In the genomic region with DNA sequence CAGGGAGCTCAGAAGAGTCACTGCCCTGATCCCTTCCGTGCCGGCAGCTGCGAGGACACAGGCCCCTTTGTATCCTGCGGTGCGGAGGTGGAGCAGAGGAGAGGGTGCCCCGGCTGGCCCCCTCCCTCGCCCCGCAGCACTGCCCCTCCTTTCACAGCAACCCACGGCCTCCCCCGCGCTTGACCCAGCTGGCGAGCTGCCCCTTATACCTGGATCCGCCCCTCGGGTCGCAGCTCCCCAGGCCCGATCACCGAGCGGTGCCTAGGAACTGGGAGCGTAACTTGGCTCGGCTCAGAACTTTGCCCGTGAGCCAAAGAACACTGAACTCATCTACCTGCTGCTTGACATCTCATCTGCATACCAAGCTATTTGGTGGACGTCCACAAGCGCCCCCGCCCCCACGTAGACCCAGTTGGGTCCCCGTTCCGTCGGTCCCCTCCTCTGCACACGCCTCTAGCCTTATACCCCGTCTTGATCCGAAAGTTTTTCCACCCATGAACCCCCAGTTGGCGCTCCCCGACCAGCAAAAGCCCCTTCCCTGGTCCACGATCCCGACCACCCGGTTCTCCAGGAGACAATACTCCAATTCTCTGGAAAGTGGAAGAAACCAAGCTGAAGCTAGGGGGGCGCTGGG, we compare ENCODE assay signal across 8 cellular contexts. TPM values are rescaled to one million over a fixed set of nuclear protein-coding genes. Genes with fewer than 3 reads are reported as not detected.
DNase-seq lines count a peak whose midpoint lies in the region; ATAC-seq and TF ChIP-seq lines count a peak whose summit lies in the region.

No MANE protein-coding gene starts in this region.

- H3K27me3 Mint-ChIP-seq in brain = peaks cover 13% of the 10 kb centered on the region

- H3K4me2 ChIP-seq in skeletal muscle satellite cell (ENCODE audit: low read length) = peak overlapping the region; percentile 100

- H3K4me1 ChIP-seq in SJSA1 (replicated peaks) = peaks cover 20% of the 10 kb centered on the region
- H3K4me1 ChIP-seq in iPS-15b (ENCODE audit: control insufficient read depth, insufficient read depth, low read length) = peaks cover 12% of the 10 kb centered on the region
- peaks cover 40% of the 10 kb centered on the region for H3K4me1 ChIP-seq in skeletal muscle satellite cell (ENCODE audit: control insufficient read depth, insufficient read depth, low read length)

- H3K27ac Mint-ChIP-seq in brain = peak overlapping the region; percentile 99 to 100 (median 100)

- no peaks in the 10 kb centered on the region; the same call in 1 of the 2 replicates for H3K9me3 ChIP-seq in AG04450 (ENCODE audit: control insufficient read depth, insufficient read depth, low read length)
- no peaks in the 10 kb centered on the region for H3K9me3 ChIP-seq in SJSA1 (replicated peaks)
- no peaks in the 10 kb centered on the region for H3K9me3 ChIP-seq in iPS-15b (ENCODE audit: control insufficient read depth, insufficient read depth, low read length)
- H3K9me3 ChIP-seq in skeletal muscle satellite cell (replicated peaks; ENCODE audit: low read length) = no peaks in the 10 kb centered on the region

- H3K4me1 Mint-ChIP-seq in brain = peaks cover 62% of the 10 kb centered on the region

- peaks cover 0 to 2% (median 0%) of the 10 kb centered on the region in 5 experiments for H3K9me3 Mint-ChIP-seq in brain

- H3K27ac ChIP-seq in AG04450 (ENCODE audit: low read depth, low read length) (peak overlapping the region; percentile 81), SJSA1 (peak overlapping the region; percentile 64)

- H3K27me3 ChIP-seq in AG04450 (ENCODE audit: control insufficient read depth, insufficient read depth, low read length) = no peaks in the 10 kb centered on the region
- no peaks in the 10 kb centered on the region for H3K27me3 ChIP-seq in SJSA1 (replicated peaks)
- H3K27me3 ChIP-seq in iPS-15b (ENCODE audit: control insufficient read depth, insufficient read depth, low read length) = no peaks in the 10 kb centered on the region
- H3K27me3 ChIP-seq in skeletal muscle satellite cell (ENCODE audit: control insufficient read depth, insufficient read depth, low read length) = no peaks in the 10 kb centered on the region

- CTCF ChIA-PET in AG04450 (lab: Charles Lee) = interaction anchor here (0.6 to 2.7 kb wide), 9 partner anchors 9 to 166 kb away, joined by 3 to 18 read pairs (median 4); partner anchors contain the start of gene MMP19

- H3K4me3 ChIP-seq in AG04450 (ENCODE audit: low read depth, low read length) (peak overlapping the region; percentile 91), SJSA1 (peak overlapping the region; percentile 54), iPS-15b (ENCODE audit: low read depth, low read length) (peak overlapping the region; percentile 99), skeletal muscle satellite cell (ENCODE audit: low read length) (peak overlapping the region; percentile 83)

- ATAC-seq in GM18508 (IDR thresholded peaks at IDR 0.05; ENCODE audit: insufficient read depth, unreplicated experiment) = peak; percentile 3
- peak; percentile 11 for ATAC-seq in HG03039 (IDR thresholded peaks at IDR 0.05; ENCODE audit: unreplicated experiment)

- TF ChIP-seq CTCF in AG04450 (IDR thresholded peaks at IDR 0.05; ENCODE audit: low read depth, low read length) (no peak), brain (conservative IDR thresholded peaks at IDR 0.05) (no peak)

- H3K4me3 Mint-ChIP-seq in brain = peak overlapping the region; percentile 94 to 99 (median 97)

- POLR2A ChIA-PET in AG04450 (lab: Yijun Ruan, JAX) = interaction anchor here (0.5 to 2.5 kb wide), 17 partner anchors 10 to 144 kb away, joined by 3 to 30 read pairs (median 4); partner anchors contain the start of genes DGKA, GDF11, MMP19 and ORMDL2

- peaks cover 20% of the 10 kb centered on the region for H3K36me3 ChIP-seq in SJSA1
- no peaks in the 10 kb centered on the region for H3K36me3 ChIP-seq in iPS-15b (ENCODE audit: control insufficient read depth, insufficient read depth, low read length)
- peaks cover 23% of the 10 kb centered on the region for H3K36me3 ChIP-seq in skeletal muscle satellite cell (ENCODE audit: insufficient read depth, low read length)

- H3K9ac ChIP-seq in iPS-15b (ENCODE audit: low read depth, low read length) (peak overlapping the region; percentile 94), skeletal muscle satellite cell (ENCODE audit: low read depth, low read length) (peak overlapping the region; percentile 97)

- no peak for DNase-seq in AG04450 (ENCODE audit: low read depth, low spot score)
- DNase-seq in SJSA1 (ENCODE audit: low read depth in 1 of 2, low spot score in 2 of 2) = peak in 1 of 2 experiments; percentile 70
- no peak for DNase-seq in AML-193 (lab: John Stamatoyannopoulos, UW)

- peaks cover 26% of the 10 kb centered on the region for H3K36me3 Mint-ChIP-seq in brain

RNA-seq across cellular contexts. Expression of gene DNAJC14, which starts 0.7 kb away (rescaled TPM):
- polyA plus RNA-seq in AG04450 (2011; rRNA removed) (10.9 and 15.0 TPM in 2 replicates), brain (ENCODE audit: insufficient read depth, low read depth, low replicate concordance) (34.2 TPM)
- polyA minus RNA-seq in AG04450 (2011; rRNA and poly(A)+ RNA removed) = 12.3 and 16.6 TPM in 2 replicates
- total RNA-seq in SJSA1 (2014; rRNA removed; shearing (Covaris generic)) = 41.6 and 58.1 TPM in 2 replicates
- total RNA-seq in skeletal muscle satellite cell (2012; rRNA removed) = 32.7 and 36.5 TPM in 2 replicates

RNA-seq across cellular contexts. Expression of gene ORMDL2, which starts 12.2 kb away (rescaled TPM):
- polyA plus RNA-seq in AG04450 (2011; rRNA removed) = 40.9 and 49.3 TPM in 2 replicates
- 50.3 and 57.7 TPM in 2 replicates for polyA minus RNA-seq in AG04450 (2011; rRNA and poly(A)+ RNA removed)
- total RNA-seq in SJSA1 (2014; rRNA removed; shearing (Covaris generic)) = 15.4 and 15.7 TPM in 2 replicates
- polyA plus RNA-seq in brain (ENCODE audit: insufficient read depth, low read depth, low replicate concordance) = 40.8 TPM
- total RNA-seq in skeletal muscle satellite cell (2012; rRNA removed) = 17.0 and 19.7 TPM in 2 replicates

RNA-seq across cellular contexts. Expression of gene SARNP, which starts 12.6 kb away (rescaled TPM):
- 129 and 178 TPM in 2 replicates for polyA plus RNA-seq in AG04450 (2011; rRNA removed)
- polyA minus RNA-seq in AG04450 (2011; rRNA and poly(A)+ RNA removed) = 19.0 and 29.3 TPM in 2 replicates
- total RNA-seq in SJSA1 (2014; rRNA removed; shearing (Covaris generic)) = 124 and 208 TPM in 2 replicates
- polyA plus RNA-seq in brain (ENCODE audit: insufficient read depth, low read depth, low replicate concordance) = 59.8 TPM
- 64.0 and 70.2 TPM in 2 replicates for total RNA-seq in skeletal muscle satellite cell (2012; rRNA removed)

RNA-seq across cellular contexts. Expression of gene MMP19, which starts 12.7 kb away (rescaled TPM):
- polyA plus RNA-seq in AG04450 (2011; rRNA removed) = 43.8 and 46.3 TPM in 2 replicates
- 14.9 and 22.3 TPM in 2 replicates for polyA minus RNA-seq in AG04450 (2011; rRNA and poly(A)+ RNA removed)
- 9.8 and 14.5 TPM in 2 replicates for total RNA-seq in SJSA1 (2014; rRNA removed; shearing (Covaris generic))
- 0.15 TPM for polyA plus RNA-seq in brain (ENCODE audit: insufficient read depth, low read depth, low replicate concordance)
- 6.8 and 7.9 TPM in 2 replicates for total RNA-seq in skeletal muscle satellite cell (2012; rRNA removed)
